ENCODE assay signal across 1 cellular context in genomic region chr11:75214411-75214821, GRCh38.
TF ChIP-seq lines count a peak whose summit lies in the region.

No MANE protein-coding gene starts in this region.

TF ChIP-seq in H1, 55 proteins besides CTCF, POLR2A, EP300 and RAD21 (continued from another document):
- no peak for TF ChIP-seq BCL11A (IDR thresholded peaks at IDR 0.05; ENCODE audit: low read depth in 2 of 2, low read length in 2 of 2)
- no peak for TF ChIP-seq GTF2F1 (IDR thresholded peaks at IDR 0.05; ENCODE audit: borderline replicate concordance, low read depth, low read length)
- TF ChIP-seq BACH1 (IDR thresholded peaks at IDR 0.05; ENCODE audit: low read length): no peak
- TF ChIP-seq CREB1 (IDR thresholded peaks at IDR 0.05): 0 out of 2 replicates have a peak, but pooled peaks have one; percentile 46
- peak; percentile 78 to 83; a peak in 2 of 4 replicates for TF ChIP-seq SIN3A (conservative IDR thresholded peaks at IDR 0.05 in 1 of 2, IDR thresholded peaks at IDR 0.05 in 1 of 2; ENCODE audit: low read depth in 1 of 2, low read length in 2 of 2)
- TF ChIP-seq SAP30 (IDR thresholded peaks at IDR 0.05; ENCODE audit: insufficient read depth, insufficient replicate concordance, low read length): no peak
